9 cellular contexts compared by ENCODE assay signal in genomic region chr3:184568591-184568917, GRCh38. TPM values are rescaled to one million over a fixed set of nuclear protein-coding genes. Genes with fewer than 3 reads are reported as not detected.
A peak's percentile ranks its signal among the peaks of the same experiment; 100 is the strongest.
DNase-seq lines count a peak whose midpoint lies in the region; ATAC-seq and TF ChIP-seq lines count a peak whose summit lies in the region.
"Had no signal": no experiment of that assay in that cellular context is flagged by ENCODE, and none has a peak within 500 bp of the region (broad histone marks: within the 10 kb centered on the region; RNA-seq: fewer than 3 reads in every experiment).

No MANE protein-coding gene starts in this region.

- peaks cover 100% of the 10 kb centered on the region for H3K27me3 ChIP-seq in HUES48 (ENCODE audit: control insufficient read depth, insufficient read depth, low read length)
- H3K27me3 ChIP-seq in body of pancreas = no peaks in the 10 kb centered on the region

- no peak overlapping the region for H3K27ac Mint-ChIP-seq in immature natural killer cell
- no peak overlapping the region for H3K27ac Mint-ChIP-seq in stimulated activated effector memory CD8-positive, alpha-beta T cell treated with anti-CD3 and anti-CD28 coated beads, Interleukin-12 subunit alpha, Interleukin-12 subunit beta, amount 100 ng/mL, for 72 hours

- H3K9ac ChIP-seq in HUES48 (ENCODE audit: low read depth, low read length) = no peak overlapping the region

- ATAC-seq in body of pancreas (peak; percentile 0), HG02759 (IDR thresholded peaks at IDR 0.05; ENCODE audit: unreplicated experiment) (no peak), HG03342 (IDR thresholded peaks at IDR 0.05; ENCODE audit: unreplicated experiment) (no peak)
- no peak for ATAC-seq in stimulated activated effector memory CD8-positive, alpha-beta T cell treated with anti-CD3 and anti-CD28 coated beads, Interleukin-12 subunit alpha, Interleukin-12 subunit beta, amount 100 ng/mL, for 72 hours

- no peak for TF ChIP-seq POLR2A in body of pancreas (IDR thresholded peaks at IDR 0.05)

- H3K36me3 ChIP-seq in HUES48 (ENCODE audit: control insufficient read depth, insufficient read depth, low read length) (no peaks in the 10 kb centered on the region), body of pancreas (replicated peaks in 1 of 2; ENCODE audit: insufficient read depth in 1 of 2, low read depth in 2 of 2) (peaks cover 0 to 2% of the 10 kb centered on the region in 2 donors)
- H3K36me3 ChIP-seq: neutrophil had no signal

- H3K4me1 ChIP-seq in HUES48 (ENCODE audit: control insufficient read depth, insufficient read depth, low read length) = peaks cover 32% of the 10 kb centered on the region
- peaks cover 60% of the 10 kb centered on the region for H3K4me1 ChIP-seq in body of pancreas

- peaks cover 5 to 7% of the 10 kb centered on the region in 2 donors for H3K4me1 Mint-ChIP-seq in immature natural killer cell
- H3K4me1 Mint-ChIP-seq in stimulated activated effector memory CD8-positive, alpha-beta T cell treated with anti-CD3 and anti-CD28 coated beads, Interleukin-12 subunit alpha, Interleukin-12 subunit beta, amount 100 ng/mL, for 72 hours = no peaks in the 10 kb centered on the region

- no peaks in the 10 kb centered on the region for H3K9me3 Mint-ChIP-seq in immature natural killer cell
- H3K9me3 Mint-ChIP-seq in stimulated activated effector memory CD8-positive, alpha-beta T cell treated with anti-CD3 and anti-CD28 coated beads, Interleukin-12 subunit alpha, Interleukin-12 subunit beta, amount 100 ng/mL, for 72 hours = no peaks in the 10 kb centered on the region

- H3K27ac ChIP-seq in HUES48 (ENCODE audit: low read depth, low read length) (no peak overlapping the region), body of pancreas (peak overlapping the region; percentile 41 to 90 (median 84))
- H3K27ac ChIP-seq: neutrophil had no signal

- intact Hi-C loops in body of pancreas (cut with DNase I) = no loop called here

- no peak for TF ChIP-seq CTCF in body of pancreas (IDR thresholded peaks at IDR 0.05)

- H3K4me3 ChIP-seq in HUES48 (ENCODE audit: low read depth, low read length) (peak overlapping the region; percentile 64), body of pancreas (peak overlapping the region; percentile 19 to 30)

- peak overlapping the region in 4 of 5 donors; percentile 53 to 73 (median 64) for H3K4me3 Mint-ChIP-seq in immature natural killer cell
- H3K4me3 Mint-ChIP-seq in stimulated activated effector memory CD8-positive, alpha-beta T cell treated with anti-CD3 and anti-CD28 coated beads, Interleukin-12 subunit alpha, Interleukin-12 subunit beta, amount 100 ng/mL, for 72 hours = peak overlapping the region; percentile 25

- peaks cover 15 to 18% (median 16%) of the 10 kb centered on the region in 3 donors for H3K27me3 Mint-ChIP-seq in immature natural killer cell (ENCODE audit: low read depth in 3 of 3)

- 1 to 2% methylated on average over 5 to 15 of the region's 15 CpGs for WGBS in body of pancreas, 2 donors

- H3K36me3 Mint-ChIP-seq in immature natural killer cell = no peaks in the 10 kb centered on the region
- no peaks in the 10 kb centered on the region for H3K36me3 Mint-ChIP-seq in stimulated activated effector memory CD8-positive, alpha-beta T cell treated with anti-CD3 and anti-CD28 coated beads, Interleukin-12 subunit alpha, Interleukin-12 subunit beta, amount 100 ng/mL, for 72 hours

- no peak for DNase-seq in body of pancreas
- no peak for DNase-seq in immature natural killer cell
- no peak for DNase-seq in stimulated activated effector memory CD8-positive, alpha-beta T cell treated with anti-CD3 and anti-CD28 coated beads, Interleukin-12 subunit alpha, Interleukin-12 subunit beta, amount 100 ng/mL, for 72 hours (ENCODE audit: low spot score in 2 of 2)
- DNase-seq in EL = no peak
- no peak for DNase-seq in A172 (ENCODE audit: low spot score)

- H3K9me3 ChIP-seq in HUES48 (ENCODE audit: control insufficient read depth, insufficient read depth, low read length) (no peaks in the 10 kb centered on the region), body of pancreas (no peaks in the 10 kb centered on the region)
- H3K9me3 ChIP-seq: neutrophil had no signal

RNA-seq across cellular contexts. Expression of gene EPHB3, which starts 7.0 kb away (rescaled TPM):
- 10 to 100 TPM in 1 of 2 donors, 1 to 10 TPM in 1; 7.9 to 10.1 TPM for total RNA-seq in body of pancreas
- 1 to 10 TPM in 1 of 3 donors, not detected in 2; 3.0 TPM for polyA plus RNA-seq in immature natural killer cell
- 1.1 and 1.4 TPM in 2 replicates for total RNA-seq in A172 (2014; rRNA removed; shearing (Covaris generic))
